ENCODE assay signal across 8 cellular contexts in the genomic region with DNA sequence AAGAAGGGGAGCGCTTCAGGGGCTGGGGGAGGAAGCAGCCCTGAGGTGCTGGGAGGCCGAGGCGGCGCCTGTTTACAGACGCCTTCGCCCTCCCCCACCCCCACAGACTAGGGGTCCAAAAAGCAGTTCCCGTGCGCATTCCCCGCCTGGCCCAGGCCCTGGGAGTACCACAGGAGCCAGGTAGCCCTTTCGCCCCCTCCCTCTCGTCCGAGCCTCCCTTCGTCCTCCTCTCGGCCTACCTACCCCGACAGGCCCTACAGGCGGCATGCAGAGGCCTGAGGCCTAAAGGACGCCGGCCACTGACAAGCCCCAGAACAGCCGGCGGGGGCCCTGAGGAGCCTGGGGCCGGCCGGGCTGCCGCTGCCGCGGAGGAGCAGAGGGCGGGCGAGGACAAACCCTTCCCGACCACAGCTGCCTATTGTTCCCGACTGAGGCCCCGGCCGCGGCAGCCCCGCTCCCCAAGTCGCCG. TPM values are rescaled to one million over a fixed set of nuclear protein-coding genes. Genes with fewer than 3 reads are reported as not detected.
A peak's percentile ranks its signal among the peaks of the same experiment; 100 is the strongest.
DNase-seq lines count a peak whose midpoint lies in the region; ATAC-seq lines count a peak whose summit lies in the region.

No MANE protein-coding gene starts in this region.

- peak overlapping the region; percentile 97 for H3K4me2 ChIP-seq in BLaER1

- intact Hi-C loops in left ventricle myocardium superior (cut with micrococcal nuclease), result no loop called here
- intact Hi-C loops in posterior vena cava (cut with DNase I), result no loop called here

- H3K27ac ChIP-seq in BLaER1, result peak overlapping the region; percentile 96
- H3K27ac ChIP-seq in adipose tissue (ENCODE audit: low read depth, low read length), result peak overlapping the region; percentile 76

- H3K27me3 ChIP-seq in BLaER1, result no peaks in the 10 kb centered on the region

- peak overlapping the region; percentile 98 for H3K9ac ChIP-seq in BLaER1

- WGBS in adipose tissue, 3 donors, result 1% methylated on average over 35 of the region's 35 CpGs

- ATAC-seq in GM19035 (IDR thresholded peaks at IDR 0.05; ENCODE audit: unreplicated experiment) (peak; percentile 37), HG03175 (IDR thresholded peaks at IDR 0.05; ENCODE audit: unreplicated experiment) (peak; percentile 44), left ventricle myocardium superior (peak; percentile 65)

- DNase-seq in RPMI7951 (ENCODE audit: low read depth) (peak; percentile 44), left ventricle myocardium superior (peak; percentile 67), posterior vena cava (ENCODE audit: low spot score) (peak; percentile 84), NCI-H128 (lab: John Stamatoyannopoulos, UW; ENCODE audit: unreplicated experiment) (no peak)

- H4K20me1 ChIP-seq in BLaER1, result peaks cover 54% of the 10 kb centered on the region

- no peaks in the 10 kb centered on the region for H3K36me3 ChIP-seq in BLaER1

- H3K9me3 ChIP-seq in BLaER1, result no peaks in the 10 kb centered on the region

- H3K4me3 ChIP-seq in BLaER1, result peak overlapping the region; percentile 94

- peaks cover 55% of the 10 kb centered on the region for H3K4me1 ChIP-seq in BLaER1

RNA-seq across cellular contexts. Expression of gene RC3H1, which starts 0.5 kb away (rescaled TPM):
- total RNA-seq in RPMI7951 (2014; rRNA removed; shearing (Covaris generic)), result 10.5 and 11.4 TPM in 2 replicates
- 10 to 100 TPM in 1 of 3 donors, 1 to 10 TPM in 2; 1.8 to 13.9 (median 3.8) TPM for polyA plus RNA-seq in adipose tissue
- 23.2 TPM for total RNA-seq in left ventricle myocardium superior
- 10 to 100 TPM; 25.8 to 27.2 TPM for total RNA-seq in posterior vena cava
